In the genomic region with DNA sequence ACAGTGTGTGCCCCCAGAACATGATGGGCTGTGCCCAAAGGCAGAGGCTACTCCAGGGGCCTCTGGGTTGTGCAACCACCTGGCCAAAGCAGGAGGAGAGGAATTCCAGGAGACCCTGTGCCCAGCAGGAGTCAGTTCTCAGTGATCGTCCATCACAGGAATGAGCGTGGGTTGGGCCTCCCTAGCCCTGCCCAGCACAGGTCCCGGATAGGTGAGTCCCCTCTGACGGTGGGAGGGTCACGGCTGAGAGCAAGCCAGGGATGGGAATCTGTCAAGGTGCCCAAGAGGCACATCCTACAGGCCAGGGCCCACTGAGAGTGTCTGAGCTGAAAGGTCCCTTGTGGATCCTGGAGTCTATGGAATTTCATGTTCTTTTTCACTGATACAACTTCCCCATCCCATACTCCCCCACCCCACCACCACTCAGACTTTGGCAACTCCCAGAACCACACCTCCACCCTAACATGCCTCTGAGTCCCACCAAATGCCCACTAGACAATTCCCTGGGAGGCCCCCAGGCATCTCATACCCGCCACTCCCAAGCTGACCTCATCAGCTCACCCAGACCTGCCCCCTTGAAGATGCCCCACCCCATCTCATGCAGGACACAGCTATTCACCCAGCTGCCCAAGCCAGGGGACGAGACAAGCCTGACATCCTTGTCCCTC, we compare ENCODE assay signal across 1 cellular context.
TF ChIP-seq lines count a peak whose summit lies in the region.

No MANE protein-coding gene starts in this region.

TF ChIP-seq in HepG2, 621 proteins besides CTCF, POLR2A, EP300 and RAD21:
- TF ChIP-seq TBX3 (IDR thresholded peaks at IDR 0.05; ENCODE audit: borderline replicate concordance) = no peak
- TF ChIP-seq TBL1XR1 (IDR thresholded peaks at IDR 0.05; ENCODE audit: borderline replicate concordance, low read length, partially characterized antibody) = no peak
- TF ChIP-seq AGO2 (optimal IDR thresholded peaks at IDR 0.05; ENCODE audit: low read depth, low read length) = no peak
- TF ChIP-seq, protein P1, sequence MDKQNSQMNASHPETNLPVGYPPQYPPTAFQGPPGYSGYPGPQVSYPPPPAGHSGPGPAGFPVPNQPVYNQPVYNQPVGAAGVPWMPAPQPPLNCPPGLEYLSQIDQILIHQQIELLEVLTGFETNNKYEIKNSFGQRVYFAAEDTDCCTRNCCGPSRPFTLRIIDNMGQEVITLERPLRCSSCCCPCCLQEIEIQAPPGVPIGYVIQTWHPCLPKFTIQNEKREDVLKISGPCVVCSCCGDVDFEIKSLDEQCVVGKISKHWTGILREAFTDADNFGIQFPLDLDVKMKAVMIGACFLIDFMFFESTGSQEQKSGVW (CRISPR knock-in tag; IDR thresholded peaks at IDR 0.05; ENCODE audit: borderline replicate concordance) = no peak
- no peak for TF ChIP-seq FOXM1 (CRISPR knock-in tag; IDR thresholded peaks at IDR 0.05)
- TF ChIP-seq, protein P2, sequence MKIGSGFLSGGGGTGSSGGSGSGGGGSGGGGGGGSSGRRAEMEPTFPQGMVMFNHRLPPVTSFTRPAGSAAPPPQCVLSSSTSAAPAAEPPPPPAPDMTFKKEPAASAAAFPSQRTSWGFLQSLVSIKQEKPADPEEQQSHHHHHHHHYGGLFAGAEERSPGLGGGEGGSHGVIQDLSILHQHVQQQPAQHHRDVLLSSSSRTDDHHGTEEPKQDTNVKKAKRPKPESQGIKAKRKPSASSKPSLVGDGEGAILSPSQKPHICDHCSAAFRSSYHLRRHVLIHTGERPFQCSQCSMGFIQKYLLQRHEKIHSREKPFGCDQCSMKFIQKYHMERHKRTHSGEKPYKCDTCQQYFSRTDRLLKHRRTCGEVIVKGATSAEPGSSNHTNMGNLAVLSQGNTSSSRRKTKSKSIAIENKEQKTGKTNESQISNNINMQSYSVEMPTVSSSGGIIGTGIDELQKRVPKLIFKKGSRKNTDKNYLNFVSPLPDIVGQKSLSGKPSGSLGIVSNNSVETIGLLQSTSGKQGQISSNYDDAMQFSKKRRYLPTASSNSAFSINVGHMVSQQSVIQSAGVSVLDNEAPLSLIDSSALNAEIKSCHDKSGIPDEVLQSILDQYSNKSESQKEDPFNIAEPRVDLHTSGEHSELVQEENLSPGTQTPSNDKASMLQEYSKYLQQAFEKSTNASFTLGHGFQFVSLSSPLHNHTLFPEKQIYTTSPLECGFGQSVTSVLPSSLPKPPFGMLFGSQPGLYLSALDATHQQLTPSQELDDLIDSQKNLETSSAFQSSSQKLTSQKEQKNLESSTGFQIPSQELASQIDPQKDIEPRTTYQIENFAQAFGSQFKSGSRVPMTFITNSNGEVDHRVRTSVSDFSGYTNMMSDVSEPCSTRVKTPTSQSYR (CRISPR knock-in tag; IDR thresholded peaks at IDR 0.05; ENCODE audit: borderline replicate concordance) = no peak
- TF ChIP-seq, protein P3, sequence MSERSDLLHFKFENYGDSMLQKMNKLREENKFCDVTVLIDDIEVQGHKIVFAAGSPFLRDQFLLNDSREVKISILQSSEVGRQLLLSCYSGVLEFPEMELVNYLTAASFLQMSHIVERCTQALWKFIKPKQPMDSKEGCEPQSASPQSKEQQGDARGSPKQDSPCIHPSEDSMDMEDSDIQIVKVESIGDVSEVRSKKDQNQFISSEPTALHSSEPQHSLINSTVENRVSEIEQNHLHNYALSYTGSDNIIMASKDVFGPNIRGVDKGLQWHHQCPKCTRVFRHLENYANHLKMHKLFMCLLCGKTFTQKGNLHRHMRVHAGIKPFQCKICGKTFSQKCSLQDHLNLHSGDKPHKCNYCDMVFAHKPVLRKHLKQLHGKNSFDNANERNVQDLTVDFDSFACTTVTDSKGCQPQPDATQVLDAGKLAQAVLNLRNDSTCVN (CRISPR knock-in tag; IDR thresholded peaks at IDR 0.05; ENCODE audit: borderline replicate concordance) = no peak
- TF ChIP-seq DNMT3B (CRISPR knock-in tag; conservative IDR thresholded peaks at IDR 0.05) = no peak
- no peak for TF ChIP-seq GFI1 (CRISPR knock-in tag; IDR thresholded peaks at IDR 0.05; ENCODE audit: borderline replicate concordance)
- TF ChIP-seq, protein P4, sequence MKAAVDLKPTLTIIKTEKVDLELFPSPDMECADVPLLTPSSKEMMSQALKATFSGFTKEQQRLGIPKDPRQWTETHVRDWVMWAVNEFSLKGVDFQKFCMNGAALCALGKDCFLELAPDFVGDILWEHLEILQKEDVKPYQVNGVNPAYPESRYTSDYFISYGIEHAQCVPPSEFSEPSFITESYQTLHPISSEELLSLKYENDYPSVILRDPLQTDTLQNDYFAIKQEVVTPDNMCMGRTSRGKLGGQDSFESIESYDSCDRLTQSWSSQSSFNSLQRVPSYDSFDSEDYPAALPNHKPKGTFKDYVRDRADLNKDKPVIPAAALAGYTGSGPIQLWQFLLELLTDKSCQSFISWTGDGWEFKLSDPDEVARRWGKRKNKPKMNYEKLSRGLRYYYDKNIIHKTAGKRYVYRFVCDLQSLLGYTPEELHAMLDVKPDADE (CRISPR knock-in tag; IDR thresholded peaks at IDR 0.05) = no peak
- TF ChIP-seq, protein P5, sequence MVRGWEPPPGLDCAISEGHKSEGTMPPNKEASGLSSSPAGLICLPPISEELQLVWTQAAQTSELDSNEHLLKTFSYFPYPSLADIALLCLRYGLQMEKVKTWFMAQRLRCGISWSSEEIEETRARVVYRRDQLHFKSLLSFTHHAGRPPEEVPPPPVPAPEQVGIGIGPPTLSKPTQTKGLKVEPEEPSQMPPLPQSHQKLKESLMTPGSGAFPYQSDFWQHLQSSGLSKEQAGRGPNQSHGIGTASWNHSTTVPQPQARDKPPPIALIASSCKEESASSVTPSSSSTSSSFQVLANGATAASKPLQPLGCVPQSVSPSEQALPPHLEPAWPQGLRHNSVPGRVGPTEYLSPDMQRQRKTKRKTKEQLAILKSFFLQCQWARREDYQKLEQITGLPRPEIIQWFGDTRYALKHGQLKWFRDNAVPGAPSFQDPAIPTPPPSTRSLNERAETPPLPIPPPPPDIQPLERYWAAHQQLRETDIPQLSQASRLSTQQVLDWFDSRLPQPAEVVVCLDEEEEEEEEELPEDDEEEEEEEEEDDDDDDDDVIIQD (CRISPR knock-in tag; IDR thresholded peaks at IDR 0.05; ENCODE audit: low read depth) = no peak
